In genomic region chr2:142562900-142563299, GRCh38 we compare ENCODE assay signal across 1 cellular context.
TF ChIP-seq lines count a peak whose summit lies in the region.

No MANE protein-coding gene starts in this region.

TF ChIP-seq in HepG2, 621 proteins besides CTCF, POLR2A, EP300 and RAD21 (continued from another document):
- TF ChIP-seq HIC2 (CRISPR knock-in tag; IDR thresholded peaks at IDR 0.05; ENCODE audit: low read depth) (no peak), DDIT3 (CRISPR knock-in tag; IDR thresholded peaks at IDR 0.05) (no peak), ZNF451 (CRISPR knock-in tag; IDR thresholded peaks at IDR 0.05) (no peak), ZNF136 (CRISPR knock-in tag; IDR thresholded peaks at IDR 0.05; ENCODE audit: low read depth) (no peak)
